16 cellular contexts compared by ENCODE assay signal in genomic region chr9:131279196-131279926, GRCh38. TPM values are rescaled to one million over a fixed set of nuclear protein-coding genes. Genes with fewer than 3 reads are reported as not detected.
DNase-seq lines count a peak whose midpoint lies in the region; ATAC-seq, FAIRE-seq and TF ChIP-seq lines count a peak whose summit lies in the region.
"Had no signal": no experiment of that assay in that cellular context is flagged by ENCODE, and none has a peak within 500 bp of the region (broad histone marks: within the 10 kb centered on the region; RNA-seq: fewer than 3 reads in every experiment).

No MANE protein-coding gene starts in this region.

- H3K27ac ChIP-seq in pancreas, result no peak overlapping the region
- H3K27ac ChIP-seq: body of pancreas, SJCRH30 had no signal

- H3K9me3 ChIP-seq in pancreas, result no peaks in the 10 kb centered on the region
- H3K9me3 ChIP-seq: body of pancreas, mucosa of descending colon, SJCRH30 had no signal

- H3K9me3 Mint-ChIP-seq in stimulated activated naive CD8-positive, alpha-beta T cell treated with anti-CD3 and anti-CD28 coated beads, Interleukin-15, amount 100 ng/mL, for 72 hours, result no peaks in the 10 kb centered on the region
- H3K9me3 Mint-ChIP-seq in activated naive CD8-positive, alpha-beta T cell (ENCODE audit: low read depth), result no peaks in the 10 kb centered on the region
- H3K9me3 Mint-ChIP-seq in immature natural killer cell, result no peaks in the 10 kb centered on the region

- H3K4me1 Mint-ChIP-seq in stimulated activated naive CD8-positive, alpha-beta T cell treated with anti-CD3 and anti-CD28 coated beads, Interleukin-15, amount 100 ng/mL, for 72 hours, result peaks cover 25% of the 10 kb centered on the region
- H3K4me1 Mint-ChIP-seq in activated naive CD8-positive, alpha-beta T cell (ENCODE audit: low read depth), result peaks cover 26% of the 10 kb centered on the region
- H3K4me1 Mint-ChIP-seq in immature natural killer cell, result peaks cover 31 to 34% of the 10 kb centered on the region in 2 donors

- no peaks in the 10 kb centered on the region for H3K4me1 ChIP-seq in pancreas

- no peaks in the 10 kb centered on the region for H3K36me3 Mint-ChIP-seq in activated naive CD8-positive, alpha-beta T cell
- H3K36me3 Mint-ChIP-seq in immature natural killer cell, result peaks cover 0 to 5% (median 4%) of the 10 kb centered on the region in 3 donors

- 52% methylated on average over 12 of the region's 12 CpGs for WGBS in pancreas, 2 donors

- no peak for ATAC-seq in stimulated activated naive CD8-positive, alpha-beta T cell treated with anti-CD3 and anti-CD28 coated beads, Interleukin-15, amount 100 ng/mL, for 72 hours
- no peak for ATAC-seq in stimulated activated naive CD8-positive, alpha-beta T cell treated with anti-CD3 and anti-CD28 coated beads, Interleukin-15, Interleukin-2, amounts not matched to agents 100 U/mL and 50 U/mL, for 24 hours
- ATAC-seq in HG02763 (IDR thresholded peaks at IDR 0.05; ENCODE audit: unreplicated experiment), result no peak
- ATAC-seq in HG03139 (IDR thresholded peaks at IDR 0.05; ENCODE audit: unreplicated experiment), result no peak
- no peak for ATAC-seq in pancreas
- ATAC-seq: body of pancreas had no signal

- no peaks in the 10 kb centered on the region for H3K36me3 ChIP-seq in pancreas
- H3K36me3 ChIP-seq: SJCRH30 had no signal

- DNase-seq in stimulated activated naive CD8-positive, alpha-beta T cell treated with anti-CD3 and anti-CD28 coated beads, Interleukin-15, amount 100 ng/mL, for 72 hours, result no peak
- no peak for DNase-seq in stimulated activated naive CD8-positive, alpha-beta T cell treated with anti-CD3 and anti-CD28 coated beads, Interleukin-15, Interleukin-2, amounts not matched to agents 100 U/mL and 50 U/mL, for 24 hours
- no peak for DNase-seq in immature natural killer cell
- DNase-seq in SKM-1 (lab: John Stamatoyannopoulos, UW; ENCODE audit: unreplicated experiment), result no peak
- DNase-seq in pancreas, result no peak
- DNase-seq: effector CD8-positive, alpha-beta T cell; NCI-H1048; NCI-H2171 treated with DMSO at 0.1 percent for 48 hours; NK-92 treated with Interleukin-12 subunit alpha and Interleukin-12 subunit beta, amount 100 ng/mL, for 24 hours; SJCRH30; stimulated activated CD4-positive, alpha-beta T cell treated with anti-CD3 and anti-CD28 coated beads, Interleukin-2, amount 100 ng/mL, for 48 hours had no signal

- intact Hi-C loops in pancreas (cut with DNase I), result no loop called here

- no peak for FAIRE-seq in pancreas (lab: Jason Lieb, UNC)

- peak overlapping the region; percentile 16 to 67 for H3K27ac Mint-ChIP-seq in stimulated activated naive CD8-positive, alpha-beta T cell treated with anti-CD3 and anti-CD28 coated beads, Interleukin-15, amount 100 ng/mL, for 72 hours
- peak overlapping the region; percentile 64 for H3K27ac Mint-ChIP-seq in activated naive CD8-positive, alpha-beta T cell
- H3K27ac Mint-ChIP-seq in immature natural killer cell, result peak overlapping the region; percentile 84 to 93 (median 90)

- no peaks in the 10 kb centered on the region for H3K27me3 ChIP-seq in pancreas

- H3K4me3 Mint-ChIP-seq in stimulated activated naive CD8-positive, alpha-beta T cell treated with anti-CD3 and anti-CD28 coated beads, Interleukin-15, amount 100 ng/mL, for 72 hours, result peak overlapping the region in 1 of 2 donors; percentile 88
- peak overlapping the region; percentile 86 for H3K4me3 Mint-ChIP-seq in activated naive CD8-positive, alpha-beta T cell
- peak overlapping the region; percentile 84 to 90 (median 86) for H3K4me3 Mint-ChIP-seq in immature natural killer cell

- TF ChIP-seq CTCF in pancreas (IDR thresholded peaks at IDR 0.05), result no peak

- no peak overlapping the region for H3K4me3 ChIP-seq in pancreas
- H3K4me3 ChIP-seq: body of pancreas, mucosa of descending colon, SJCRH30 had no signal

- peaks cover 29% of the 10 kb centered on the region for H3K27me3 Mint-ChIP-seq in stimulated activated naive CD8-positive, alpha-beta T cell treated with anti-CD3 and anti-CD28 coated beads, Interleukin-15, amount 100 ng/mL, for 72 hours
- peaks cover 1% of the 10 kb centered on the region for H3K27me3 Mint-ChIP-seq in activated naive CD8-positive, alpha-beta T cell
- peaks cover 2 to 17% (median 2%) of the 10 kb centered on the region in 3 donors for H3K27me3 Mint-ChIP-seq in immature natural killer cell (ENCODE audit: low read depth in 3 of 3)

RNA-seq across cellular contexts. Expression of gene FAM78A, which starts 3.1 kb away (rescaled TPM):
- polyA plus RNA-seq in immature natural killer cell, result 10 to 100 TPM in 1 of 3 donors, 1 to 10 TPM in 2; 5.0 to 20.8 (median 7.5) TPM
- total RNA-seq in pancreas, result 1 to 10 TPM in 3 of 6 donors, under 1 TPM in 3; 0.37 to 3.9 (median 0.93) TPM
- under 1 TPM; 0.45 to 0.76 TPM for polyA plus RNA-seq in pancreas

RNA-seq across cellular contexts. Expression of gene PLPP7, which starts 10.2 kb away (rescaled TPM):
- 1 to 10 TPM in 2 of 3 donors, under 1 TPM in 1; 0.44 to 1.4 (median 1.2) TPM for polyA plus RNA-seq in immature natural killer cell
- 1 to 10 TPM in 4 of 6 donors, under 1 TPM in 2; 0.38 to 2.0 (median 1.3) TPM for total RNA-seq in pancreas
- polyA plus RNA-seq in pancreas, result 1 to 10 TPM in 1 of 2 donors, under 1 TPM in 1; 0.94 to 2.5 TPM
